ENCODE assay signal across 13 cellular contexts in genomic region chr1:115677570-115677969, GRCh38. TPM values are rescaled to one million over a fixed set of nuclear protein-coding genes. Genes with fewer than 3 reads are reported as not detected.
DNase-seq lines count a peak whose midpoint lies in the region; TF ChIP-seq lines count a peak whose summit lies in the region.
"Had no signal": no experiment of that assay in that cellular context is flagged by ENCODE, and none has a peak within 500 bp of the region (broad histone marks: within the 10 kb centered on the region; RNA-seq: fewer than 3 reads in every experiment).

No MANE protein-coding gene starts in this region.

- no peak overlapping the region for H4K91ac ChIP-seq in trophoblast cell (ENCODE audit: low read depth, low read length)

- H3K9ac ChIP-seq in trophoblast cell (ENCODE audit: low read length) = no peak overlapping the region
- H3K9ac ChIP-seq: KMS-11 had no signal

- peaks cover 12% of the 10 kb centered on the region for H3K36me3 Mint-ChIP-seq in endothelial cell (ENCODE audit: low read depth, unreplicated experiment)

- peak overlapping the region; percentile 5 for H2BK12ac ChIP-seq in trophoblast cell (ENCODE audit: low read length)

- H4K8ac ChIP-seq in trophoblast cell (ENCODE audit: low read depth, low read length) = no peak overlapping the region

- H2AFZ ChIP-seq in trophoblast cell (ENCODE audit: insufficient read depth, low read length, poor library complexity) = no peak overlapping the region

- H3K14ac ChIP-seq in trophoblast cell (ENCODE audit: low read length) = no peak overlapping the region

- in situ Hi-C loops in KBM-7 (cut with MboI; ENCODE audit: low pct_unique_long_range_greater_than_20kb, low sequenced_read_pairs) = no loop called here

- peak; percentile 32 for DNase-seq in KBM-7
- DNase-seq in endothelial cell (ENCODE audit: low spot score) = no peak
- no peak for DNase-seq in trophoblast cell
- no peak for DNase-seq in islet precursor cell
- DNase-seq in occipital lobe (lab: John Stamatoyannopoulos, UW) = no peak
- DNase-seq in stimulated activated CD4-positive, alpha-beta T cell treated with anti-CD3 and anti-CD28 coated beads, Interleukin-4, amount 100 ng/mL, for 4 hours = no peak
- DNase-seq in retina = no peak
- DNase-seq: activated CD4-positive, alpha-beta T cell treated with anti-CD3 and anti-CD28 coated beads, Interleukin-2, amount 50 U/mL, for 48 hours; central memory CD4-positive, alpha-beta T cell; NCI-H2171 treated with DMSO at 0.1 percent for 48 hours had no signal

- 0 out of 3 replicates have a peak, but pooled peaks have one; percentile 11 for TF ChIP-seq CTCF in GM12872 (IDR thresholded peaks at IDR 0.05; ENCODE audit: insufficient read depth, low read depth, low read length)
- no peak for TF ChIP-seq CTCF in endothelial cell (IDR thresholded peaks at IDR 0.05; ENCODE audit: unreplicated experiment)

- peaks cover 23 to 29% of the 10 kb centered on the region in 2 experiments for H3K4me1 ChIP-seq in trophoblast cell (ENCODE audit: control insufficient read depth in 1 of 2, insufficient read depth in 2 of 2, low read length in 2 of 2)

- H3K9me3 Mint-ChIP-seq in endothelial cell (ENCODE audit: unreplicated experiment) = no peaks in the 10 kb centered on the region

- H3K36me3 ChIP-seq in trophoblast cell (ENCODE audit: control insufficient read depth in 1 of 2, insufficient read depth in 2 of 2, low read length in 2 of 2) = peaks cover 5 to 7% of the 10 kb centered on the region in 2 experiments

- peaks cover 3% of the 10 kb centered on the region for H3K27me3 Mint-ChIP-seq in endothelial cell (ENCODE audit: unreplicated experiment)

- no peak overlapping the region for H3K23ac ChIP-seq in trophoblast cell (ENCODE audit: low read length)

- H2AK5ac ChIP-seq in trophoblast cell (ENCODE audit: low read length) = no peak overlapping the region

- peak overlapping the region; percentile 8 for H2BK120ac ChIP-seq in trophoblast cell (ENCODE audit: insufficient read depth, low read length, poor library complexity)

- no peak overlapping the region for H3K4me3 Mint-ChIP-seq in endothelial cell (ENCODE audit: unreplicated experiment)

- peak overlapping the region; percentile 83 for H3K27ac Mint-ChIP-seq in endothelial cell (ENCODE audit: unreplicated experiment)

- no CpG with 5 or more reads among the region's 1 CpG for WGBS in trophoblast cell (ENCODE audit: extremely low coverage, insufficient coverage, insufficient read length)

- no peaks in the 10 kb centered on the region for H3K27me3 ChIP-seq in trophoblast cell (ENCODE audit: insufficient read depth, low read length)

- H3K4me1 Mint-ChIP-seq in endothelial cell (ENCODE audit: unreplicated experiment) = peaks cover 5% of the 10 kb centered on the region

- peaks cover 3% of the 10 kb centered on the region for H3K79me1 ChIP-seq in trophoblast cell (ENCODE audit: low read length)

- H3K4ac ChIP-seq in trophoblast cell (ENCODE audit: low read depth, low read length) = no peak overlapping the region

- no peak overlapping the region for H2BK5ac ChIP-seq in trophoblast cell (ENCODE audit: low read depth, low read length, poor library complexity)

- no peak overlapping the region for H3K18ac ChIP-seq in trophoblast cell (ENCODE audit: low read length)

- no peaks in the 10 kb centered on the region for H3K9me3 ChIP-seq in trophoblast cell (ENCODE audit: insufficient read depth, low read depth, low read length)
- H3K9me3 ChIP-seq: thoracic aorta had no signal

- H3K79me2 ChIP-seq in trophoblast cell (ENCODE audit: control insufficient read depth, insufficient read depth, low read length, poor library complexity) = no peaks in the 10 kb centered on the region

- H4K12ac ChIP-seq in trophoblast cell (ENCODE audit: low read depth, low read length) = no peak overlapping the region

- no peak overlapping the region for H3K4me2 ChIP-seq in trophoblast cell (ENCODE audit: low read length)
- H3K4me2 ChIP-seq: KMS-11 had no signal

- no peak overlapping the region for H3K4me3 ChIP-seq in trophoblast cell (ENCODE audit: low read depth, low read length)
- H3K4me3 ChIP-seq: thoracic aorta had no signal

- H3K27ac ChIP-seq in trophoblast cell (ENCODE audit: low read depth, low read length) = no peak overlapping the region
- H3K27ac ChIP-seq: KMS-11 had no signal

RNA-seq across cellular contexts. Expression of gene VANGL1, which starts 35.8 kb away (rescaled TPM):
- total RNA-seq in endothelial cell (ENCODE audit: unreplicated experiment) (14.9 TPM), occipital lobe (3.6 TPM)
- 14.8 and 15.3 TPM in 2 replicates for polyA plus RNA-seq in trophoblast cell (2013)
